ENCODE assay signal across 8 cellular contexts in the genomic region with DNA sequence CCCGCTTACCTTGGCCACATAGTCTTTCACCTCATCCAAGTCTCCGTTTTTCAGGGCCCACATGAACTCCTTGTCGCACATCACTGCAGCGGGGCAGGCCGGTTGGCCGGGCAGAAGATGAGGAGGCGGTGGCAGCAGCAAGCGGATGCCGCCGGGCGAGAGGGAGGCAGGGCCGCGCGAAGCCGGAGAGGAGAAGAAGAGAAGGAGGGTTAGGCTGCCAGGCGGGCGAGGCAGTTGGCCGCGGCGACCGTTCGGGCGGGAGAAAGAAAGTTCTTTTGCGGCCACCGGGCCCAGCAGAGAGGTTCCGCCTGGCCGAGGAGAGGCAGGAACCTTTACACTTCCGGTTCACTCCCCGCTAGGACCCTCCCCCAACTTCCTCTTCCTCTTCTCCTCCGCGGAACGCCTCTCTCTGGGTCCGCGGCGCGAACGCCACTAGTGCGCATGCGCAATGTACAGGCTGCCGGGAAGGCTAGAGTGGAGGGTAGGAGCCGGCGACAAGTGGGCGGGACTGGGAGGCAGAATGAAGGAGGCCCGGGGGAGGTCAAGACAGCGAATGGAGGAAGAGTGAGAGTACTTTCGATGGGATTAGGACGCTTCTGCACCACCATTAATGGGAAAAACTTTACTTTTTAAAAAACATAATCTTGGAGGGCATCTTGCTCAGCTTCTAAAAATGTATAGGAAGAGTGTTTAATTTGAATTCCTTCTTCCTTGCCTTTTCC. TPM values are rescaled to one million over a fixed set of nuclear protein-coding genes. Genes with fewer than 3 reads are reported as not detected.
DNase-seq lines count a peak whose midpoint lies in the region; ATAC-seq and TF ChIP-seq lines count a peak whose summit lies in the region.

A gene with protein sequence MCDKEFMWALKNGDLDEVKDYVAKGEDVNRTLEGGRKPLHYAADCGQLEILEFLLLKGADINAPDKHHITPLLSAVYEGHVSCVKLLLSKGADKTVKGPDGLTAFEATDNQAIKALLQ (minus strand): TSS at position 340 of the 722 bp plus-strand sequence. CDS start 259 bp downstream, at position 81.

- ATAC-seq in GM19468 (IDR thresholded peaks at IDR 0.05; ENCODE audit: extremely low read depth, unreplicated experiment) (peak; percentile 40), lung (ENCODE audit: insufficient read depth, low FRiP score) (peak; percentile 95)

- no peaks in the 10 kb centered on the region for H3K9me3 ChIP-seq in CD8-positive, alpha-beta memory T cell (ENCODE audit: low read length)
- H3K9me3 ChIP-seq in lung (ENCODE audit: control insufficient read depth in 2 of 2, insufficient read depth in 1 of 2, low read length in 1 of 2): no peaks in the 10 kb centered on the region

- TF ChIP-seq CTCF in lung (IDR thresholded peaks at IDR 0.05; ENCODE audit: control extremely low read depth, extremely low read depth): no peak

- H3K9me3 Mint-ChIP-seq in CD8-positive, alpha-beta memory T cell: no peaks in the 10 kb centered on the region

- no peaks in the 10 kb centered on the region for H3K36me3 ChIP-seq in CD8-positive, alpha-beta memory T cell (ENCODE audit: insufficient read depth, low read length)
- peaks cover 0 to 4% of the 10 kb centered on the region in 2 donors for H3K36me3 ChIP-seq in lung (ENCODE audit: control insufficient read depth in 2 of 2, insufficient read depth in 2 of 2, low read length in 2 of 2)

- CTCF ChIA-PET in CD8-positive, alpha-beta memory T cell (lab: Charles Lee): interaction anchor here (1.2 kb wide), 1 partner anchor 315 kb away, joined by 3 read pairs; a partner anchor contains a TSS

- peak within 1 kb of the TSS; percentile 80 for H3K4me3 ChIP-seq in CD8-positive, alpha-beta memory T cell (ENCODE audit: low read length)
- H3K4me3 ChIP-seq in lung: peak within 1 kb of the TSS; percentile 79

- WGBS in lung, 2 donors: 0 to 1% methylated on average over 38 to 47 of the region's 47 CpGs

- peak within 1 kb of the TSS; percentile 92 for H3K27ac ChIP-seq in CD8-positive, alpha-beta memory T cell (ENCODE audit: low read depth, low read length)
- H3K27ac ChIP-seq in lung (ENCODE audit: low read depth in 1 of 2, low read length in 1 of 2): peak within 1 kb of the TSS; percentile 84 to 89

- peak within 1 kb of the TSS; percentile 85 to 98 (median 92) for H3K27ac Mint-ChIP-seq in CD8-positive, alpha-beta memory T cell

- DNase-seq in CD8-positive, alpha-beta memory T cell: peak; percentile 96 to 99 (median 98)
- DNase-seq in HS-5 (ENCODE audit: low read depth): peak; percentile 71
- peak; percentile 99 for DNase-seq in NK-92 treated with Interleukin-12 subunit alpha and Interleukin-12 subunit beta, amount 100 ng/mL, for 24 hours (lab: John Stamatoyannopoulos, UW)
- peak; percentile 98 for DNase-seq in activated CD8-positive, alpha-beta memory T cell treated with anti-CD3 and anti-CD28 coated beads for 24 hours
- peak; percentile 99 for DNase-seq in effector CD8-positive, alpha-beta T cell (lab: John Stamatoyannopoulos, UW)
- peak; percentile 99 for DNase-seq in lung (ENCODE audit: low spot score)
- DNase-seq in stimulated activated CD4-positive, alpha-beta T cell treated with anti-CD3 and anti-CD28 coated beads, TNF-alpha, amount 100 ng/mL, for 4 hours (ENCODE audit: low read depth in 3 of 3): peak; percentile 93 to 98 (median 96)

- H3K4me1 Mint-ChIP-seq in CD8-positive, alpha-beta memory T cell: peaks cover 75 to 98% (median 92%) of the 10 kb centered on the region in 3 donors

- POLR2A ChIA-PET in CD8-positive, alpha-beta memory T cell (lab: Charles Lee): no interaction called here

- peak within 1 kb of the TSS; percentile 86 to 97 (median 96) for H3K4me3 Mint-ChIP-seq in CD8-positive, alpha-beta memory T cell

- peaks cover 0 to 33% (median 3%) of the 10 kb centered on the region in 3 donors for H3K36me3 Mint-ChIP-seq in CD8-positive, alpha-beta memory T cell

- peaks cover 77% of the 10 kb centered on the region for H3K4me1 ChIP-seq in CD8-positive, alpha-beta memory T cell (ENCODE audit: insufficient read depth, low read length)
- H3K4me1 ChIP-seq in lung (ENCODE audit: control insufficient read depth in 2 of 2, insufficient read depth in 2 of 2, low read length in 2 of 2): peaks cover 2 to 20% of the 10 kb centered on the region in 2 donors

- H3K27me3 Mint-ChIP-seq in CD8-positive, alpha-beta memory T cell: peaks cover 0 to 2% of the 10 kb centered on the region in 2 donors

- H3K27me3 ChIP-seq in CD8-positive, alpha-beta memory T cell (ENCODE audit: insufficient read depth, low read length, poor library complexity, severe bottlenecking): no peaks in the 10 kb centered on the region
- H3K27me3 ChIP-seq in lung (ENCODE audit: control insufficient read depth, insufficient read depth): no peaks in the 10 kb centered on the region

RNA-seq across cellular contexts. Expression of the gene that starts here (rescaled TPM):
- total RNA-seq in CD8-positive, alpha-beta memory T cell: 100 to 1,000 TPM; 143 to 147 TPM
- 101 TPM for polyA plus RNA-seq in CD8-positive, alpha-beta memory T cell
- total RNA-seq in lung: 100 to 1,000 TPM; 114 to 116 TPM
- 10 to 100 TPM; 32.9 to 95.9 TPM for polyA plus RNA-seq in lung

Comparison
In these comparisons a context has a peak if more than half of its experiments do, and no peak if none do; other contexts are left out.
1. Peak in every context shown above with its lines: DNase-seq, ATAC-seq, H3K4me3 ChIP-seq and H3K27ac ChIP-seq.